ENCODE assay signal across 1 cellular context in the genomic region with DNA sequence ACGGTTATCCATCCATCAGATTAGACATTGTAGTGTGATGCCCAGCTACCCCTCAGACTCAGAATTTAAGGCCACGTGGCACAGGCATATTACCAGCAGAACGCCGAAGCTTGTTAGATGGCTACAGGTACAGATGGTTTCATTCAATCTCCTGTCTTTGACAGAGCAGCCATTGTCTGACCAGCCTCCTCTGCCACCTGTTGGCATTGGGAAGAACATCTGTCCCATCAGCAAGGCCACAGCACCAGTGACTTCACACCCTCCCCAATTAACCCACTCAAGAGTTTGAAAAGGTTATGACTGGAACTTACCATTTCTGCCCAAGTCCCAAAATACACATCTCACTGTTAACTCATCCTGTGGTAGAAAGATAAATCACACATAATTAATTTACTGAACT.
TF ChIP-seq lines count a peak whose summit lies in the region.

No MANE protein-coding gene starts in this region.

TF ChIP-seq in Ishikawa, 13 proteins besides CTCF, POLR2A, EP300 and RAD21 (continued from another document):
- TF ChIP-seq, protein P1, sequence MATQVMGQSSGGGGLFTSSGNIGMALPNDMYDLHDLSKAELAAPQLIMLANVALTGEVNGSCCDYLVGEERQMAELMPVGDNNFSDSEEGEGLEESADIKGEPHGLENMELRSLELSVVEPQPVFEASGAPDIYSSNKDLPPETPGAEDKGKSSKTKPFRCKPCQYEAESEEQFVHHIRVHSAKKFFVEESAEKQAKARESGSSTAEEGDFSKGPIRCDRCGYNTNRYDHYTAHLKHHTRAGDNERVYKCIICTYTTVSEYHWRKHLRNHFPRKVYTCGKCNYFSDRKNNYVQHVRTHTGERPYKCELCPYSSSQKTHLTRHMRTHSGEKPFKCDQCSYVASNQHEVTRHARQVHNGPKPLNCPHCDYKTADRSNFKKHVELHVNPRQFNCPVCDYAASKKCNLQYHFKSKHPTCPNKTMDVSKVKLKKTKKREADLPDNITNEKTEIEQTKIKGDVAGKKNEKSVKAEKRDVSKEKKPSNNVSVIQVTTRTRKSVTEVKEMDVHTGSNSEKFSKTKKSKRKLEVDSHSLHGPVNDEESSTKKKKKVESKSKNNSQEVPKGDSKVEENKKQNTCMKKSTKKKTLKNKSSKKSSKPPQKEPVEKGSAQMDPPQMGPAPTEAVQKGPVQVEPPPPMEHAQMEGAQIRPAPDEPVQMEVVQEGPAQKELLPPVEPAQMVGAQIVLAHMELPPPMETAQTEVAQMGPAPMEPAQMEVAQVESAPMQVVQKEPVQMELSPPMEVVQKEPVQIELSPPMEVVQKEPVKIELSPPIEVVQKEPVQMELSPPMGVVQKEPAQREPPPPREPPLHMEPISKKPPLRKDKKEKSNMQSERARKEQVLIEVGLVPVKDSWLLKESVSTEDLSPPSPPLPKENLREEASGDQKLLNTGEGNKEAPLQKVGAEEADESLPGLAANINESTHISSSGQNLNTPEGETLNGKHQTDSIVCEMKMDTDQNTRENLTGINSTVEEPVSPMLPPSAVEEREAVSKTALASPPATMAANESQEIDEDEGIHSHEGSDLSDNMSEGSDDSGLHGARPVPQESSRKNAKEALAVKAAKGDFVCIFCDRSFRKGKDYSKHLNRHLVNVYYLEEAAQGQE (IDR thresholded peaks at IDR 0.05; ENCODE audit: low read depth), result no peak
- TF ChIP-seq TEAD4 (IDR thresholded peaks at IDR 0.05) (no peak), FOXM1 (IDR thresholded peaks at IDR 0.05; ENCODE audit: borderline replicate concordance, low read depth) (no peak), CREB1 (IDR thresholded peaks at IDR 0.05; ENCODE audit: low read depth) (no peak), YY1 (IDR thresholded peaks at IDR 0.05; ENCODE audit: low read depth) (no peak), ZBTB7A (IDR thresholded peaks at IDR 0.05; ENCODE audit: low read depth) (no peak)
- TF ChIP-seq, protein P2, sequence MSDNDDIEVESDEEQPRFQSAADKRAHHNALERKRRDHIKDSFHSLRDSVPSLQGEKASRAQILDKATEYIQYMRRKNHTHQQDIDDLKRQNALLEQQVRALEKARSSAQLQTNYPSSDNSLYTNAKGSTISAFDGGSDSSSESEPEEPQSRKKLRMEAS (IDR thresholded peaks at IDR 0.05), result no peak
